Comparison of ENCODE assay signal across 7 cellular contexts in the genomic region with DNA sequence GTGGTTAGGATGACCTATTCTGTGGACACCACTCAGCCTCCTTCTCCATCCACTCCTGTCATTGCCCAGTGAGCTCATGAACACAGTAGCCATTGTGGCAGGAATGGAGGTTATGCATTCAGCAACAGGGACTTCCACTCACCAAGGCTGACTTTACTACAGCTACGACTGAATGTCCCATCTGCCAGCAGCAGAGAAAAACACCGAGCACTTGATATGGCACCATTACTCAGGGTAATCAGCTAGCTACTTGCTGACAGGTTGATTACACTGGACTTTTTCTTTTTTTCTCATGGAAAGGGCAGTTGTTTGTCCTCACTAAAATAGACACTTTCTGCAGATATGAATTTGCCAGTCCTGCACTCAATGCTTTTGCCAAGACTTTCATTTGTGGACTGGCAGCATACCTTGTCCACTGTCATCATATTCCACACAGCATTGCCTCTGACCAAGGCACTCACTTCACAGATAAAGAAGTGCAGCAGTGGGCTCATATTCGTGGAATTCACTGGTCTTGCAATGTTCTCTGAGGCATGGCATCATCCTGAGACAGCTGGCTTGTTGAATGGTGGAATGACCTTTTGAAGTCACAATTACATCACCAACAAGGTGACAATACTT. TPM values are rescaled to one million over a fixed set of nuclear protein-coding genes. Genes with fewer than 3 reads are reported as not detected.
"Had no signal": no experiment of that assay in that cellular context is flagged by ENCODE, and none has a peak within 500 bp of the region (broad histone marks: within the 10 kb centered on the region; RNA-seq: fewer than 3 reads in every experiment).

No MANE protein-coding gene starts in this region.

- H3K4me3 ChIP-seq: K562 had no signal

- H3K27ac ChIP-seq: HL-60 had no signal

- DNase-seq: IMR-90, KBM-7 had no signal

- ATAC-seq: HepG2, K562 had no signal

RNA-seq across cellular contexts. Expression of a gene that starts 37.3 kb away (rescaled TPM):
- total RNA-seq: HT1080, IMR-90 had no signal
- polyA plus RNA-seq: IgD-negative memory B cell, IMR-90, K562 had no signal
